ENCODE assay signal across 9 cellular contexts in the genomic region with DNA sequence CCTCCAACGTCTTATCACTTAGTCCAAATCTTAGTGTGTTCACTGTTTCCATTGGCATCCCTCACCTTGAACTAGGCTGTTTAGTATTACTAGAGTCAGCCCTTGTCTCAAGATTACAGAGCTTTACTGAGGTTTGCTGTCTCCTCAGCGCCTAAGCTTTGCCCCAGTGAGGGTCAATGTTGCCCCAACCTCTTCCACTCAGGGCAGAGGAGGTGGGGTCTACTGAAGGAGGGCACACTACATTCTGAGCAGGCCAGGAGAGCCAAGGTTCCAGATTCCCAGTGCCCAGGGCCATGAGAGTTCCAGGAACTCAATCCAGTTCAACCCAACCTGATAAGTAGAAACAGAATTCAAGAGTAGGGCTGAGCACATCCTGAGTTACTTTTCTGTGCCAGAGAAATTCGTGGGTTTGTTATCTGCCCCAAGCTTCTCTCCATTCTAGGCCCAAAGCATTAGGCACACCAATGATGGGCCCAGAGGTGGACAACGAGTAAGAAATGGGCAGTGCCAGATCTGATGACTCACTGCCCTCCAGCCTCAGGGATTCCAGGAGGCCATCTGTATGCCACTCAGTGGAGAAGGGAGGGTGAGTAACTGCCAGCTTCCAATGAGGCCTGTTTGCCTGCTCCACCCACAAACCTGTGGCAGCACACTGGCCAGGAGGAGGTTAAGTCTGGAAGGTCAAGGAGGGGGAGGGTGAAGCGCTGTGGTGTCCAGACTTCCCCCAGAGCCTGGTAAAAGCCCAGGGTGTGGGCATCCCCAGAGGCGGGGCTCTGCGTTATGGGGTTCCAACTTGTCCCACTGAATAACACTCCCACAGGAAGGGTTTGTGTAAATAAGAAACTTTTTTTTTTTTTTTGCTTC. TPM values are rescaled to one million over a fixed set of nuclear protein-coding genes. Genes with fewer than 3 reads are reported as not detected.
DNase-seq lines count a peak whose midpoint lies in the region; TF ChIP-seq lines count a peak whose summit lies in the region.
"Had no signal": no experiment of that assay in that cellular context is flagged by ENCODE, and none has a peak within 500 bp of the region (broad histone marks: within the 10 kb centered on the region; RNA-seq: fewer than 3 reads in every experiment).

No MANE protein-coding gene starts in this region.

- H3K9me3 ChIP-seq in suprapubic skin, result no peaks in the 10 kb centered on the region
- H3K9me3 ChIP-seq: Peyer's patch had no signal

- TF ChIP-seq EP300 in suprapubic skin (IDR thresholded peaks at IDR 0.05), result no peak

- H3K27ac ChIP-seq in suprapubic skin, result peak overlapping the region; percentile 69

- no peaks in the 10 kb centered on the region for H3K27me3 ChIP-seq in suprapubic skin
- H3K27me3 ChIP-seq: Peyer's patch had no signal

- TF ChIP-seq CTCF in astrocyte of the spinal cord (IDR thresholded peaks at IDR 0.05; ENCODE audit: low read depth, low read length) (no peak), suprapubic skin (IDR thresholded peaks at IDR 0.05) (no peak)

- no peak for TF ChIP-seq POLR2A in suprapubic skin (IDR thresholded peaks at IDR 0.05)

- 35% methylated on average over 7 of the region's 7 CpGs for WGBS in suprapubic skin

- H3K4me3 ChIP-seq in astrocyte of the spinal cord (ENCODE audit: low read depth, low read length), result no peak overlapping the region
- H3K4me3 ChIP-seq in suprapubic skin, result no peak overlapping the region
- H3K4me3 ChIP-seq: Peyer's patch had no signal

- DNase-seq in HK-2 (ENCODE audit: unreplicated experiment) (peak; percentile 87), astrocyte of the spinal cord (ENCODE audit: low read depth, low spot score) (peak; percentile 72), islet precursor cell (peak; percentile 91), suprapubic skin (ENCODE audit: low spot score in 2 of 2) (no peak), OCI-M2 (lab: John Stamatoyannopoulos, UW; ENCODE audit: unreplicated experiment) (no peak), NCI-H446 treated with DMSO at 0.1 percent for 48 hours (lab: John Stamatoyannopoulos, UW) (no peak)
- no peak for DNase-seq in activated CD8-positive, alpha-beta memory T cell treated with anti-CD3 and anti-CD28 coated beads, Interleukin-2, amount 50 U/mL, for 48 hours
- no peak for DNase-seq in activated CD4-positive, alpha-beta T cell treated with anti-CD3 and anti-CD28 coated beads, Interleukin-2, amount 50 U/mL, for 48 hours

- peaks cover 67% of the 10 kb centered on the region for H3K36me3 ChIP-seq in suprapubic skin

- in situ Hi-C loops in astrocyte of the spinal cord (cut with HindIII; ENCODE audit: low sequenced_read_pairs), result no loop called here

- H3K4me1 ChIP-seq in suprapubic skin, result peaks cover 58% of the 10 kb centered on the region

RNA-seq across cellular contexts. Expression of gene TUBG2, which starts 8.2 kb away (rescaled TPM):
- total RNA-seq in suprapubic skin, result 10 to 100 TPM; 10.9 to 32.3 (median 12.7) TPM

RNA-seq across cellular contexts. Expression of gene PLEKHH3, which starts 9.5 kb away (rescaled TPM):
- total RNA-seq in suprapubic skin, result 10 to 100 TPM; 38.7 to 58.4 (median 45.3) TPM

RNA-seq across cellular contexts. Expression of gene CCR10, which starts 14.3 kb away (rescaled TPM):
- total RNA-seq in suprapubic skin, result 1 to 10 TPM in 2 of 4 donors, under 1 TPM in 2; 0.29 to 1.2 (median 0.85) TPM

RNA-seq across cellular contexts. Expression of gene CNTNAP1, which starts 15.0 kb away (rescaled TPM):
- 1 to 10 TPM in 3 of 4 donors, under 1 TPM in 1; 0.79 to 3.3 (median 1.2) TPM for total RNA-seq in suprapubic skin

RNA-seq across cellular contexts. Expression of gene TUBG1, which starts 57.8 kb away (rescaled TPM):
- total RNA-seq in suprapubic skin, result 10 to 100 TPM; 28.6 to 55.3 (median 54.2) TPM

Comparison
In these comparisons a context has a peak if more than half of its experiments do, and no peak if none do; other contexts are left out.
1. DNase-seq: peak in HK-2 (single experiment), astrocyte of the spinal cord (single experiment) and islet precursor cell (single experiment); none in suprapubic skin (0 of 2), OCI-M2 (single experiment), activated CD8-positive, alpha-beta memory T cell treated with anti-CD3 and anti-CD28 coated beads, Interleukin-2, amount 50 U/mL, for 48 hours (single experiment), NCI-H446 treated with DMSO at 0.1 percent for 48 hours (single experiment) and activated CD4-positive, alpha-beta T cell treated with anti-CD3 and anti-CD28 coated beads, Interleukin-2, amount 50 U/mL, for 48 hours (0 of 2).